Comparison of ENCODE assay signal across 8 cellular contexts in genomic region chr17:21098934-21099687, GRCh38. TPM values are rescaled to one million over a fixed set of nuclear protein-coding genes. Genes with fewer than 3 reads are reported as not detected.
A peak's percentile ranks its signal among the peaks of the same experiment; 100 is the strongest.
DNase-seq lines count a peak whose midpoint lies in the region; ATAC-seq and TF ChIP-seq lines count a peak whose summit lies in the region.

No MANE protein-coding gene starts in this region.

- H3K9me3 ChIP-seq in colonic mucosa (no peaks in the 10 kb centered on the region), left lung (no peaks in the 10 kb centered on the region)

- TF ChIP-seq CTCF in colonic mucosa (IDR thresholded peaks at IDR 0.05) (no peak), left lung (IDR thresholded peaks at IDR 0.05) (no peak)

- ATAC-seq in GM19043 (IDR thresholded peaks at IDR 0.05; ENCODE audit: low read depth, unreplicated experiment) (peak; percentile 91), HG03342 (IDR thresholded peaks at IDR 0.05; ENCODE audit: unreplicated experiment) (peak; percentile 93), left lung (peak; percentile 96)

- H3K27me3 ChIP-seq in colonic mucosa: no peaks in the 10 kb centered on the region
- peaks cover 0 to 14% of the 10 kb centered on the region in 2 donors for H3K27me3 ChIP-seq in left lung

- DNase-seq in Ammon's horn (ENCODE audit: low spot score) (peak; percentile 82), NCI-H226 (peak; percentile 63), colonic mucosa (peak; percentile 83), left lung (peak in 1 of 2 donors; percentile 63)
- DNase-seq in activated CD4-positive, CD25-positive, alpha-beta regulatory T cell treated with anti-CD3 and anti-CD28 coated beads, Interleukin-2, amount 50 U/mL, for 72 hours: peak; percentile 64
- peak; percentile 63 for DNase-seq in stimulated activated CD4-positive, alpha-beta T cell treated with anti-CD3 and anti-CD28 coated beads, Interleukin-4, amount 100 ng/mL, for 1 hour

- H3K4me1 ChIP-seq in colonic mucosa: no peaks in the 10 kb centered on the region
- H3K4me1 ChIP-seq in left lung: peaks cover 0 to 17% of the 10 kb centered on the region in 2 donors

- H3K4me3 ChIP-seq in colonic mucosa (peak overlapping the region; percentile 45), left lung (peak overlapping the region; percentile 36 to 41)

- H3K36me3 ChIP-seq in colonic mucosa: no peaks in the 10 kb centered on the region
- no peaks in the 10 kb centered on the region for H3K36me3 ChIP-seq in left lung

- intact Hi-C loops in colonic mucosa (cut with DNase I) (loop anchor here (10.0 kb wide), 1 partner anchor 54 kb away; the partner anchor contains the start of gene USP22), left lung (cut with DNase I) (no loop called here)

- H3K9ac ChIP-seq in colonic mucosa (ENCODE audit: low read depth in 2 of 2, low read length in 2 of 2): no peak overlapping the region

- H3K27ac ChIP-seq in colonic mucosa (no peak overlapping the region), left lung (no peak overlapping the region)

RNA-seq across cellular contexts. Expression of gene DHRS7B, which starts 27.7 kb away (rescaled TPM):
- total RNA-seq in colonic mucosa (10 to 100 TPM; 29.4 to 44.0 TPM), left lung (10 to 100 TPM; 25.8 to 29.1 TPM)

RNA-seq across cellular contexts. Expression of gene USP22, which starts 56.3 kb away (rescaled TPM):
- total RNA-seq in colonic mucosa (100 to 1,000 TPM; 174 to 190 TPM), left lung (100 to 1,000 TPM; 157 to 187 TPM)
